2 cellular contexts compared by ENCODE assay signal in the genomic region with DNA sequence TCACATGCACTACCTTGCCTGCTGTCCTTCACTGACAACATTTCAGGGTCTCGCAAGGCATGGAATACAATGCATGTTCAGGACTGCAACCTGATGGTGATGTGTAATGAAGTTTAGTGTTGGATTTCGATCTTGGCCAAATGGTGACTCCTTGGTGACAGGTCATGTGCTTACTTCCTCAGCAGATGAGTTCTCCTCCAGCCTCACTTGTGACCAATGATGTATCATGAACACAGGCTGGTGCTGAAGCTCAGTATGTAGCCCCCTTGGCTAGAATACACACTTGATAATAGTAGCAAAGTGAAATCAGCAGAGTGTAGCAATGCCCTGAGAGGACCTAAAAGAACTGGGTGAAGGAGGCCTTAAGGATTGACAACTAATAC.
TF ChIP-seq lines count a peak whose summit lies in the region.

No MANE protein-coding gene starts in this region.

TF ChIP-seq in IMR-90, 13 proteins besides CTCF, POLR2A, EP300 and RAD21:
- TF ChIP-seq FOS (IDR thresholded peaks at IDR 0.05; ENCODE audit: low read depth, low read length) (no peak), SMC3 (IDR thresholded peaks at IDR 0.05; ENCODE audit: low read depth, low read length) (no peak), CHD1 (IDR thresholded peaks at IDR 0.05; ENCODE audit: low read depth, low read length) (no peak), RFX5 (IDR thresholded peaks at IDR 0.05; ENCODE audit: low read depth, low read length) (no peak), BHLHE40 (IDR thresholded peaks at IDR 0.05; ENCODE audit: low read depth, low read length) (no peak), MAZ (IDR thresholded peaks at IDR 0.05; ENCODE audit: borderline replicate concordance, low read depth, low read length) (no peak), ELK1 (IDR thresholded peaks at IDR 0.05; ENCODE audit: borderline replicate concordance, low read depth, low read length) (no peak)

TF ChIP-seq in WTC11, 78 proteins besides CTCF, POLR2A, EP300 and RAD21:
- TF ChIP-seq CREM (CRISPR knock-in tag; IDR thresholded peaks at IDR 0.05) (no peak), USF2 (CRISPR knock-in tag; IDR thresholded peaks at IDR 0.05) (no peak), ZNF396 (CRISPR knock-in tag; IDR thresholded peaks at IDR 0.05; ENCODE audit: borderline replicate concordance) (no peak), SMAD4 (CRISPR knock-in tag; IDR thresholded peaks at IDR 0.05) (no peak), GTF2I (CRISPR knock-in tag; conservative IDR thresholded peaks at IDR 0.05) (no peak), ZNF423 (CRISPR knock-in tag; IDR thresholded peaks at IDR 0.05) (no peak), IRF2 (CRISPR knock-in tag; IDR thresholded peaks at IDR 0.05; ENCODE audit: borderline replicate concordance, low read depth) (no peak), ZNF138 (CRISPR knock-in tag; conservative IDR thresholded peaks at IDR 0.05) (no peak), USF1 (CRISPR knock-in tag; IDR thresholded peaks at IDR 0.05) (no peak), ATF6 (CRISPR knock-in tag; IDR thresholded peaks at IDR 0.05) (no peak), JAZF1 (CRISPR knock-in tag; IDR thresholded peaks at IDR 0.05) (no peak)
- TF ChIP-seq, protein P1, sequence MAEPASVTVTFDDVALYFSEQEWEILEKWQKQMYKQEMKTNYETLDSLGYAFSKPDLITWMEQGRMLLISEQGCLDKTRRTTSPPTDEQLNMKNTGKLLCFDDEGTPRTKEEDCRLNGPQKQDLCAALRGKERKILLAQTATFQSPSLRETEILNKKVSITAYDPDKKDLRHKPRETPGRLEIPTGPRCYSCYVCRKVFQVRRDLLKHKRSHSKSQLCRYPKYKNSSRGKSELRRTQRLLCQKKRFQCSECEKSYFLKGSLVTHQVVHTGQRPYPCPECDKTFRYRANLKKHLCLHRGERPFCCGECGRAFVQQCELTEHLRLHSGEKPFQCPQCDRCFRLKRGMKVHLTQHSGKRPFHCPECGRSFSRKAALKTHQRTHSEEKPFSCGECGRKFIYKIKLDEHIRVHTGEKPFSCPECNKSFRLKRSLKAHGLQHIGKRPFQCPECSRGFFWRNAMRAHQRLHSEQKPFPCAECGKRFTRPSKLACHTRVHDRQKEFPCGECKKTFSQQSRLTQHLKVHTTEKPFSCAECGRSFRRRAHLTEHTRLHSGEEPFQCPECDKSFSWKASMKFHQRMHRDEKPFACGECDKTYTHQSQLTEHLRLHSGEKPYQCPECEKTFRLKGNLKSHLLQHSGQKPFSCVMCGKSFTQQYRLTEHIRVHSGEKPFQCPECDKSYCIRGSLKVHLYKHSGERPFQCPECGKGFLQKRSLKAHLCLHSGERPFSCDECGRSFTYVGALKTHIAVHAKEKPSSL (CRISPR knock-in tag; conservative IDR thresholded peaks at IDR 0.05), result no peak
- TF ChIP-seq, protein P2, sequence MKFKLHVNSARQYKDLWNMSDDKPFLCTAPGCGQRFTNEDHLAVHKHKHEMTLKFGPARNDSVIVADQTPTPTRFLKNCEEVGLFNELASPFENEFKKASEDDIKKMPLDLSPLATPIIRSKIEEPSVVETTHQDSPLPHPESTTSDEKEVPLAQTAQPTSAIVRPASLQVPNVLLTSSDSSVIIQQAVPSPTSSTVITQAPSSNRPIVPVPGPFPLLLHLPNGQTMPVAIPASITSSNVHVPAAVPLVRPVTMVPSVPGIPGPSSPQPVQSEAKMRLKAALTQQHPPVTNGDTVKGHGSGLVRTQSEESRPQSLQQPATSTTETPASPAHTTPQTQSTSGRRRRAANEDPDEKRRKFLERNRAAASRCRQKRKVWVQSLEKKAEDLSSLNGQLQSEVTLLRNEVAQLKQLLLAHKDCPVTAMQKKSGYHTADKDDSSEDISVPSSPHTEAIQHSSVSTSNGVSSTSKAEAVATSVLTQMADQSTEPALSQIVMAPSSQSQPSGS (CRISPR knock-in tag; IDR thresholded peaks at IDR 0.05; ENCODE audit: borderline replicate concordance, low read depth), result no peak
- TF ChIP-seq, protein P3, sequence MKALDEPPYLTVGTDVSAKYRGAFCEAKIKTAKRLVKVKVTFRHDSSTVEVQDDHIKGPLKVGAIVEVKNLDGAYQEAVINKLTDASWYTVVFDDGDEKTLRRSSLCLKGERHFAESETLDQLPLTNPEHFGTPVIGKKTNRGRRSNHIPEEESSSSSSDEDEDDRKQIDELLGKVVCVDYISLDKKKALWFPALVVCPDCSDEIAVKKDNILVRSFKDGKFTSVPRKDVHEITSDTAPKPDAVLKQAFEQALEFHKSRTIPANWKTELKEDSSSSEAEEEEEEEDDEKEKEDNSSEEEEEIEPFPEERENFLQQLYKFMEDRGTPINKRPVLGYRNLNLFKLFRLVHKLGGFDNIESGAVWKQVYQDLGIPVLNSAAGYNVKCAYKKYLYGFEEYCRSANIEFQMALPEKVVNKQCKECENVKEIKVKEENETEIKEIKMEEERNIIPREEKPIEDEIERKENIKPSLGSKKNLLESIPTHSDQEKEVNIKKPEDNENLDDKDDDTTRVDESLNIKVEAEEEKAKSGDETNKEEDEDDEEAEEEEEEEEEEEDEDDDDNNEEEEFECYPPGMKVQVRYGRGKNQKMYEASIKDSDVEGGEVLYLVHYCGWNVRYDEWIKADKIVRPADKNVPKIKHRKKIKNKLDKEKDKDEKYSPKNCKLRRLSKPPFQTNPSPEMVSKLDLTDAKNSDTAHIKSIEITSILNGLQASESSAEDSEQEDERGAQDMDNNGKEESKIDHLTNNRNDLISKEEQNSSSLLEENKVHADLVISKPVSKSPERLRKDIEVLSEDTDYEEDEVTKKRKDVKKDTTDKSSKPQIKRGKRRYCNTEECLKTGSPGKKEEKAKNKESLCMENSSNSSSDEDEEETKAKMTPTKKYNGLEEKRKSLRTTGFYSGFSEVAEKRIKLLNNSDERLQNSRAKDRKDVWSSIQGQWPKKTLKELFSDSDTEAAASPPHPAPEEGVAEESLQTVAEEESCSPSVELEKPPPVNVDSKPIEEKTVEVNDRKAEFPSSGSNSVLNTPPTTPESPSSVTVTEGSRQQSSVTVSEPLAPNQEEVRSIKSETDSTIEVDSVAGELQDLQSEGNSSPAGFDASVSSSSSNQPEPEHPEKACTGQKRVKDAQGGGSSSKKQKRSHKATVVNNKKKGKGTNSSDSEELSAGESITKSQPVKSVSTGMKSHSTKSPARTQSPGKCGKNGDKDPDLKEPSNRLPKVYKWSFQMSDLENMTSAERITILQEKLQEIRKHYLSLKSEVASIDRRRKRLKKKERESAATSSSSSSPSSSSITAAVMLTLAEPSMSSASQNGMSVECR (CRISPR knock-in tag; IDR thresholded peaks at IDR 0.05; ENCODE audit: borderline replicate concordance), result no peak
- TF ChIP-seq, protein P4, sequence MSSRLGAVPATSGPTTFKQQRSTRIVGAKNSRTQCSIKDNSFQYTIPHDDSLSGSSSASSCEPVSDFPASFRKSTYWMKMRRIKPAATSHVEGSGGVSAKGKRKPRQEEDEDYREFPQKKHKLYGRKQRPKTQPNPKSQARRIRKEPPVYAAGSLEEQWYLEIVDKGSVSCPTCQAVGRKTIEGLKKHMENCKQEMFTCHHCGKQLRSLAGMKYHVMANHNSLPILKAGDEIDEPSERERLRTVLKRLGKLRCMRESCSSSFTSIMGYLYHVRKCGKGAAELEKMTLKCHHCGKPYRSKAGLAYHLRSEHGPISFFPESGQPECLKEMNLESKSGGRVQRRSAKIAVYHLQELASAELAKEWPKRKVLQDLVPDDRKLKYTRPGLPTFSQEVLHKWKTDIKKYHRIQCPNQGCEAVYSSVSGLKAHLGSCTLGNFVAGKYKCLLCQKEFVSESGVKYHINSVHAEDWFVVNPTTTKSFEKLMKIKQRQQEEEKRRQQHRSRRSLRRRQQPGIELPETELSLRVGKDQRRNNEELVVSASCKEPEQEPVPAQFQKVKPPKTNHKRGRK (CRISPR knock-in tag; IDR thresholded peaks at IDR 0.05; ENCODE audit: borderline replicate concordance), result no peak
- TF ChIP-seq, protein P5, sequence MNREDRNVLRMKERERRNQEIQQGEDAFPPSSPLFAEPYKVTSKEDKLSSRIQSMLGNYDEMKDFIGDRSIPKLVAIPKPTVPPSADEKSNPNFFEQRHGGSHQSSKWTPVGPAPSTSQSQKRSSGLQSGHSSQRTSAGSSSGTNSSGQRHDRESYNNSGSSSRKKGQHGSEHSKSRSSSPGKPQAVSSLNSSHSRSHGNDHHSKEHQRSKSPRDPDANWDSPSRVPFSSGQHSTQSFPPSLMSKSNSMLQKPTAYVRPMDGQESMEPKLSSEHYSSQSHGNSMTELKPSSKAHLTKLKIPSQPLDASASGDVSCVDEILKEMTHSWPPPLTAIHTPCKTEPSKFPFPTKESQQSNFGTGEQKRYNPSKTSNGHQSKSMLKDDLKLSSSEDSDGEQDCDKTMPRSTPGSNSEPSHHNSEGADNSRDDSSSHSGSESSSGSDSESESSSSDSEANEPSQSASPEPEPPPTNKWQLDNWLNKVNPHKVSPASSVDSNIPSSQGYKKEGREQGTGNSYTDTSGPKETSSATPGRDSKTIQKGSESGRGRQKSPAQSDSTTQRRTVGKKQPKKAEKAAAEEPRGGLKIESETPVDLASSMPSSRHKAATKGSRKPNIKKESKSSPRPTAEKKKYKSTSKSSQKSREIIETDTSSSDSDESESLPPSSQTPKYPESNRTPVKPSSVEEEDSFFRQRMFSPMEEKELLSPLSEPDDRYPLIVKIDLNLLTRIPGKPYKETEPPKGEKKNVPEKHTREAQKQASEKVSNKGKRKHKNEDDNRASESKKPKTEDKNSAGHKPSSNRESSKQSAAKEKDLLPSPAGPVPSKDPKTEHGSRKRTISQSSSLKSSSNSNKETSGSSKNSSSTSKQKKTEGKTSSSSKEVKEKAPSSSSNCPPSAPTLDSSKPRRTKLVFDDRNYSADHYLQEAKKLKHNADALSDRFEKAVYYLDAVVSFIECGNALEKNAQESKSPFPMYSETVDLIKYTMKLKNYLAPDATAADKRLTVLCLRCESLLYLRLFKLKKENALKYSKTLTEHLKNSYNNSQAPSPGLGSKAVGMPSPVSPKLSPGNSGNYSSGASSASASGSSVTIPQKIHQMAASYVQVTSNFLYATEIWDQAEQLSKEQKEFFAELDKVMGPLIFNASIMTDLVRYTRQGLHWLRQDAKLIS (CRISPR knock-in tag; IDR thresholded peaks at IDR 0.05; ENCODE audit: borderline replicate concordance), result no peak
